1 cellular context compared by ENCODE assay signal in genomic region chr5:91305640-91306039, GRCh38.
TF ChIP-seq lines count a peak whose summit lies in the region.

No MANE protein-coding gene starts in this region.

TF ChIP-seq in GM23338, 12 proteins besides CTCF, POLR2A, EP300 and RAD21:
- TF ChIP-seq REST (IDR thresholded peaks at IDR 0.05; ENCODE audit: unreplicated experiment) (no peak), ZNF114 (CRISPR knock-in tag; IDR thresholded peaks at IDR 0.05) (no peak), JUNB (IDR thresholded peaks at IDR 0.05; ENCODE audit: unreplicated experiment) (no peak)
